ENCODE assay signal across 8 cellular contexts in genomic region chr17:40647549-40648325, GRCh38. TPM values are rescaled to one million over a fixed set of nuclear protein-coding genes. Genes with fewer than 3 reads are reported as not detected.
A peak's percentile ranks its signal among the peaks of the same experiment; 100 is the strongest.
DNase-seq lines count a peak whose midpoint lies in the region; ATAC-seq and TF ChIP-seq lines count a peak whose summit lies in the region.

TSS of gene SMARCE1 (minus strand) at chr17:40647818. CDS start at chr17:40645802, 2,016 bp downstream.

- H3K4me3 ChIP-seq in CD4-positive, CD25-positive, alpha-beta regulatory T cell (ENCODE audit: low read depth, low read length), result peak within 1 kb of the TSS; percentile 79
- peak within 1 kb of the TSS; percentile 99 for H3K4me3 ChIP-seq in HUES6 (ENCODE audit: low read depth, low read length)
- peak within 1 kb of the TSS; percentile 68 to 98 for H3K4me3 ChIP-seq in Panc1 (ENCODE audit: low read depth in 2 of 2, low read length in 2 of 2)
- peak within 1 kb of the TSS; percentile 73 to 91 (median 80) for H3K4me3 ChIP-seq in esophagus muscularis mucosa
- H3K4me3 ChIP-seq in muscle layer of duodenum (ENCODE audit: low read depth in 1 of 2, low read length in 2 of 2), result peak within 1 kb of the TSS; percentile 91 to 96

- under 1% methylated on average over 37 of the region's 61 CpGs for whole genome bisulfite sequencing in esophagus muscularis mucosa

- peak within 1 kb of the TSS; percentile 97 for H3K27ac ChIP-seq in CD4-positive, CD25-positive, alpha-beta regulatory T cell (ENCODE audit: insufficient read depth, low read length, poor library complexity, severe bottlenecking)
- H3K27ac ChIP-seq in HUES6 (ENCODE audit: low read depth, low read length) (peak within 1 kb of the TSS; percentile 100), Panc1 (ENCODE audit: low read length) (peak within 1 kb of the TSS; percentile 97), esophagus muscularis mucosa (replicated peaks in 1 of 4) (peak within 1 kb of the TSS; percentile 95 to 98 (median 96)), muscle layer of duodenum (ENCODE audit: low read length) (peak within 1 kb of the TSS; percentile 98)

- H3K4me1 Mint-ChIP-seq in CD4-positive, CD25-positive, alpha-beta regulatory T cell, result peaks cover 34 to 63% (median 51%) of the 10 kb centered on the region in 4 donors

- CTCF ChIA-PET in Panc1 (lab: Charles Lee), result no interaction called here

- peak within 1 kb of the TSS; percentile 97 for H3K9ac ChIP-seq in HUES6 (ENCODE audit: low read length)

- in situ Hi-C loops in Panc1 (cut with HindIII; ENCODE audit: low pct_unique_long_range_greater_than_20kb, low sequenced_read_pairs), result no loop called here

- H3K9me3 Mint-ChIP-seq in CD4-positive, CD25-positive, alpha-beta regulatory T cell, result peaks cover 0 to 1% (median 0%) of the 10 kb centered on the region in 7 donors

- peak within 1 kb of the TSS; percentile 96 to 100 (median 98) for H3K4me3 Mint-ChIP-seq in CD4-positive, CD25-positive, alpha-beta regulatory T cell

- no TSS peak for BruUV-seq in Panc1 (replicated peaks; lab: Mats Ljungman, UMichigan)

- peaks cover 37% of the 10 kb centered on the region for H3K4me1 ChIP-seq in CD4-positive, CD25-positive, alpha-beta regulatory T cell (ENCODE audit: control insufficient read depth, insufficient read depth, low read length, poor library complexity, severe bottlenecking)
- H3K4me1 ChIP-seq in HUES6 (ENCODE audit: control insufficient read depth, insufficient read depth, low read length), result peaks cover 9% of the 10 kb centered on the region
- H3K4me1 ChIP-seq in Panc1 (ENCODE audit: control insufficient read depth, insufficient read depth, low read length), result peaks cover 18% of the 10 kb centered on the region
- H3K4me1 ChIP-seq in esophagus muscularis mucosa, result peaks cover 23 to 53% (median 49%) of the 10 kb centered on the region in 4 donors
- H3K4me1 ChIP-seq in muscle layer of duodenum (ENCODE audit: control insufficient read depth in 1 of 2, insufficient read depth in 2 of 2, low read length in 2 of 2), result peaks cover 12 to 32% of the 10 kb centered on the region in 2 donors

- TF ChIP-seq CTCF in Panc1 (IDR thresholded peaks at IDR 0.05) (no peak), esophagus muscularis mucosa (IDR thresholded peaks at IDR 0.05) (no peak)

- H3K27me3 Mint-ChIP-seq in CD4-positive, CD25-positive, alpha-beta regulatory T cell, result no peaks in the 10 kb centered on the region

- peak; percentile 18 for TF ChIP-seq POLR2A in esophagus muscularis mucosa (IDR thresholded peaks at IDR 0.05; ENCODE audit: low read depth)

- POLR2A ChIA-PET in Panc1 (lab: Charles Lee), result interaction anchor here (0.6 to 0.7 kb wide), 2 partner anchors 61 to 72 kb away, joined by 3 to 4 read pairs; no protein-coding TSS in a partner anchor

- H3K27me3 ChIP-seq in CD4-positive, CD25-positive, alpha-beta regulatory T cell (ENCODE audit: control insufficient read depth, insufficient read depth, low read length), result no peaks in the 10 kb centered on the region
- no peaks in the 10 kb centered on the region for H3K27me3 ChIP-seq in HUES6 (ENCODE audit: control insufficient read depth, insufficient read depth, low read length)
- no peaks in the 10 kb centered on the region for H3K27me3 ChIP-seq in Panc1 (ENCODE audit: control insufficient read depth, insufficient read depth, low read length)
- H3K27me3 ChIP-seq in esophagus muscularis mucosa, result no peaks in the 10 kb centered on the region
- no peaks in the 10 kb centered on the region for H3K27me3 ChIP-seq in muscle layer of duodenum (ENCODE audit: low read depth, low read length)

- H3K36me3 ChIP-seq in CD4-positive, CD25-positive, alpha-beta regulatory T cell (ENCODE audit: control insufficient read depth, insufficient read depth, low read length), result peaks cover 19% of the 10 kb centered on the region
- H3K36me3 ChIP-seq in HUES6 (ENCODE audit: control insufficient read depth, insufficient read depth, low read length) (peaks cover 34% of the 10 kb centered on the region), Panc1 (ENCODE audit: control insufficient read depth, insufficient read depth, low read length) (peaks cover 29% of the 10 kb centered on the region), esophagus muscularis mucosa (peaks cover 0 to 25% (median 15%) of the 10 kb centered on the region in 4 donors), muscle layer of duodenum (ENCODE audit: control insufficient read depth in 1 of 2, insufficient read depth in 2 of 2, low read length in 2 of 2) (peaks cover 13 to 21% of the 10 kb centered on the region in 2 donors)

- ATAC-seq in CD4-positive, CD25-positive, alpha-beta regulatory T cell (ENCODE audit: low read depth in 2 of 2), result peak; percentile 80 to 85
- ATAC-seq in GM19468 (IDR thresholded peaks at IDR 0.05; ENCODE audit: extremely low read depth, unreplicated experiment) (peak; percentile 16), Panc1 (peak; percentile 90)

- H3K9me3 ChIP-seq in CD4-positive, CD25-positive, alpha-beta regulatory T cell (ENCODE audit: control insufficient read depth in 2 of 2, low read length in 2 of 2), result no peaks in the 10 kb centered on the region
- H3K9me3 ChIP-seq in HUES6 (ENCODE audit: control insufficient read depth, insufficient read depth, low read depth, low read length), result no peaks in the 10 kb centered on the region
- H3K9me3 ChIP-seq in Panc1 (ENCODE audit: control insufficient read depth, insufficient read depth, low read depth, low read length), result no peaks in the 10 kb centered on the region
- no peaks in the 10 kb centered on the region for H3K9me3 ChIP-seq in esophagus muscularis mucosa
- H3K9me3 ChIP-seq in muscle layer of duodenum (ENCODE audit: control insufficient read depth in 1 of 2, low read length in 2 of 2), result no peaks in the 10 kb centered on the region

- DNase-seq in CD4-positive, CD25-positive, alpha-beta regulatory T cell, result peak; percentile 62 to 87 (median 78)
- no peak for DNase-seq in Panc1 (ENCODE audit: low read depth, low spot score)
- DNase-seq in activated T-cell treated with anti-CD3 and anti-CD28 coated beads, Interleukin-2, amount 50 U/mL, for 48 hours, result peak; percentile 80 to 82
- DNase-seq in esophagus muscularis mucosa (ENCODE audit: extremely low spot score), result peak; percentile 95
- peak; percentile 41 to 46 for DNase-seq in stimulated activated CD8-positive, alpha-beta memory T cell treated with anti-CD3 and anti-CD28 coated beads, Interleukin-7, amount 100 ng/mL, for 1 hour (ENCODE audit: low read depth in 2 of 2)

- H3K27ac Mint-ChIP-seq in CD4-positive, CD25-positive, alpha-beta regulatory T cell, result peak within 1 kb of the TSS; percentile 97 to 100 (median 99)

- intact Hi-C loops in Panc1 (cut with micrococcal nuclease; ENCODE audit: unreplicated experiment), result no loop called here
- intact Hi-C loops in esophagus muscularis mucosa (cut with DNase I), result no loop called here

- peaks cover 15% of the 10 kb centered on the region for H3K36me3 Mint-ChIP-seq in CD4-positive, CD25-positive, alpha-beta regulatory T cell

- no peak for TF ChIP-seq EP300 in esophagus muscularis mucosa (IDR thresholded peaks at IDR 0.05)

RNA-seq across cellular contexts. Expression of gene SMARCE1, which starts in this region (rescaled TPM):
- 76.9 TPM for total RNA-seq in CD4-positive, CD25-positive, alpha-beta regulatory T cell
- 100 to 1,000 TPM; 169 to 228 (median 179) TPM for polyA plus RNA-seq in CD4-positive, CD25-positive, alpha-beta regulatory T cell
- 129 TPM for total RNA-seq in Panc1 (2021; ENCODE audit: unreplicated experiment)
- polyA plus RNA-seq in Panc1 (2012; ENCODE audit: insufficient read length), result 126 TPM
- 100 to 1,000 TPM in 2 of 4 donors, 10 to 100 TPM in 2; 86.8 to 112 (median 102) TPM for total RNA-seq in esophagus muscularis mucosa

Comparison
In these comparisons a context has a peak if more than half of its experiments do, and no peak if none do; other contexts are left out.
1. ATAC-seq: peak in every context shown above with its lines; median percentile 90 in Panc1; 82 in CD4-positive, CD25-positive, alpha-beta regulatory T cell; 16 in GM19468.